Comparison of ENCODE assay signal across 32 cellular contexts in the genomic region with DNA sequence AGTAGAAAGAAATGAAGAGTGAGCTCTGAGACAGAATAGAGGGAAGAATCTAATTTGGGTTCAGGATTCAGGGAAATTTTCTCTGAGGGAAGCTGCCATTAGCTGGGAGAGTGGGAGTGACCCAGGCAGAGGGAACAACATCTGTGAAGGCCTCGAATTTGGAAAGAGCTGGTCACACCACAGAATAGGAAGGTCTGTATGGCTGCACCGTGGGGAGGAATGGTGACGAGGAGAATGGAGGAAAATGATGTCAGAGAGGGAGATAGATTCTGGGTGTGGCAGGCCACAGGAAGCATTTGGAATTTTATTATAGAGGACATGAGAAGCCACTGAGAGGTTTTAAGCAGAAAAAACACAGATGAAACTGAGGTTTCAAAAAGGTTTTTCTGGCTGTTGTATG.
"Had no signal": no experiment of that assay in that cellular context is flagged by ENCODE, and none has a peak within 500 bp of the region (broad histone marks: within the 10 kb centered on the region; RNA-seq: fewer than 3 reads in every experiment).

No MANE protein-coding gene starts in this region.

- H3K9me3 Mint-ChIP-seq: activated B cell treated with CpG ODN at 0.5 μM for 24 hours; activated CD8-positive, alpha-beta T cell treated with anti-CD3 and anti-CD28 coated beads for 36 hours; activated naive CD4-positive, alpha-beta T cell treated with anti-CD3 and anti-CD28 coated beads for 36 hours; activated naive CD4-positive, alpha-beta T cell treated with anti-CD3 and anti-CD28 coated beads, Interleukin-2, amount 50 U/mL, for 24 hours; activated naive CD8-positive, alpha-beta T cell treated with anti-CD3 and anti-CD28 coated beads for 36 hours; activated naive CD8-positive, alpha-beta T cell treated with anti-CD3 and anti-CD28 coated beads, Interleukin-2, amount 50 U/mL, for 24 hours; activated T-helper 1 cell treated with anti-CD3 and anti-CD28 coated beads, Interleukin-12 subunit alpha, Interleukin-12 subunit beta, Interleukin-2, Interleukin-4 antibody, amounts not matched to agents 30 ng/mL and 10 ng/mL and 1 ng/mL, durations not matched to agents 14 hours and 24 hours and 36 hours; activated T-helper 2 cell treated with anti-CD3 and anti-CD28 coated beads, Interferon-gamma antibody, Interleukin-2, Interleukin-4, amounts not matched to agents 10 μg/mL and 5 μg/mL and 100 μg/mL, durations not matched to agents 14 hours and 24 hours and 36 hours; T-cell; T-helper 2 cell treated with Interferon-gamma antibody and Interleukin-4, amounts not matched to agents 5 μg/mL and 100 μg/mL, for 36 hours had no signal

- H3K36me3 ChIP-seq: adrenal gland, colonic mucosa, WERI-Rb-1 had no signal

- H3K9me3 ChIP-seq: adrenal gland, body of pancreas, colonic mucosa had no signal

- H3K36me3 Mint-ChIP-seq: activated CD8-positive, alpha-beta memory T cell treated with anti-CD3 and anti-CD28 coated beads, Interleukin-2, amount 10 ng/mL, durations not matched to agents 7 days and 5 days; T-cell had no signal

- H3K27me3 ChIP-seq: adrenal gland, body of pancreas, colonic mucosa had no signal

- ATAC-seq: activated CD4-positive, CD25-positive, alpha-beta regulatory T cell treated with anti-CD3 and anti-CD28 coated beads, Interleukin-2, amount 50 U/mL, for 24 hours; activated CD8-positive, alpha-beta memory T cell treated with anti-CD3 and anti-CD28 coated beads, Interleukin-2, amount 10 ng/mL, durations not matched to agents 7 days and 5 days; activated CD8-positive, alpha-beta T cell treated with anti-CD3 and anti-CD28 coated beads for 36 hours; activated naive CD8-positive, alpha-beta T cell treated with anti-CD3 and anti-CD28 coated beads, Interleukin-2, amount 50 U/mL, for 24 hours; body of pancreas; esophagus mucosa; T-cell; T-helper 17 cell had no signal

- H3K4me1 Mint-ChIP-seq: activated B cell treated with CpG ODN at 0.5 μM for 24 hours; activated CD8-positive, alpha-beta memory T cell treated with anti-CD3 and anti-CD28 coated beads, Interleukin-2, amount 10 ng/mL, durations not matched to agents 7 days and 5 days; activated naive CD4-positive, alpha-beta T cell treated with anti-CD3 and anti-CD28 coated beads, Interleukin-2, amount 50 U/mL, for 24 hours; activated naive CD8-positive, alpha-beta T cell treated with anti-CD3 and anti-CD28 coated beads for 36 hours; activated naive CD8-positive, alpha-beta T cell treated with anti-CD3 and anti-CD28 coated beads, Interleukin-2, amount 50 U/mL, for 24 hours; T-cell; T-helper 17 cell had no signal

- H3K27ac ChIP-seq: adrenal gland, body of pancreas, colonic mucosa, WERI-Rb-1 had no signal

- H3K4me1 ChIP-seq: adrenal gland, body of pancreas, colonic mucosa had no signal

- DNase-seq: activated B cell treated with CpG ODN at 0.5 μM for 24 hours; activated CD4-positive, alpha-beta T cell treated with anti-CD3 and anti-CD28 coated beads for 48 hours; activated CD4-positive, alpha-beta T cell treated with anti-CD3 and anti-CD28 coated beads, Interleukin-2, amount 50 U/mL, for 1 hour; activated CD4-positive, alpha-beta T cell treated with anti-CD3 and anti-CD28 coated beads, Interleukin-2, amount 50 U/mL, for 48 hours; activated CD8-positive, alpha-beta memory T cell treated with anti-CD3 and anti-CD28 coated beads, Interleukin-2, amount 10 ng/mL, durations not matched to agents 7 days and 5 days; activated CD8-positive, alpha-beta memory T cell treated with anti-CD3 and anti-CD28 coated beads, Interleukin-2, amount 50 U/mL, for 4 hours; activated CD8-positive, alpha-beta T cell treated with anti-CD3 and anti-CD28 coated beads for 36 hours; activated effector memory CD4-positive, alpha-beta T cell treated with anti-CD3 and anti-CD28 coated beads, Interleukin-2, amount 50 U/mL, for 16 hours; activated naive CD4-positive, alpha-beta T cell treated with anti-CD3 and anti-CD28 coated beads for 36 hours; activated naive CD8-positive, alpha-beta T cell treated with anti-CD3 and anti-CD28 coated beads for 36 hours; activated naive CD8-positive, alpha-beta T cell treated with anti-CD3 and anti-CD28 coated beads, Interleukin-2, amount 50 U/mL, for 24 hours; activated T-cell treated with anti-CD3 and anti-CD28 coated beads, Interleukin-2, amount 50 U/mL, for 1 hour; activated T-cell treated with anti-CD3 and anti-CD28 coated beads, Interleukin-2, amount 50 U/mL, for 48 hours; adrenal gland; amygdala; aorta; body of pancreas; caudate nucleus; colonic mucosa; effector CD8-positive, alpha-beta T cell; foreskin fibroblast; glutamatergic neuron; T-cell; T-helper 17 cell; T1000; WERI-Rb-1 had no signal

- H3K4me3 Mint-ChIP-seq: activated B cell treated with CpG ODN at 0.5 μM for 24 hours; activated CD8-positive, alpha-beta memory T cell treated with anti-CD3 and anti-CD28 coated beads, Interleukin-2, amount 10 ng/mL, durations not matched to agents 7 days and 5 days; activated CD8-positive, alpha-beta T cell treated with anti-CD3 and anti-CD28 coated beads for 36 hours; activated naive CD4-positive, alpha-beta T cell treated with anti-CD3 and anti-CD28 coated beads for 36 hours; activated naive CD4-positive, alpha-beta T cell treated with anti-CD3 and anti-CD28 coated beads, Interleukin-2, amount 50 U/mL, for 24 hours; activated naive CD8-positive, alpha-beta T cell treated with anti-CD3 and anti-CD28 coated beads for 36 hours; activated naive CD8-positive, alpha-beta T cell treated with anti-CD3 and anti-CD28 coated beads, Interleukin-2, amount 50 U/mL, for 24 hours; activated T-helper 1 cell treated with anti-CD3 and anti-CD28 coated beads, Interleukin-12 subunit alpha, Interleukin-12 subunit beta, Interleukin-2, Interleukin-4 antibody, amounts not matched to agents 30 ng/mL and 10 ng/mL and 1 ng/mL, durations not matched to agents 14 hours and 24 hours and 36 hours; T-cell; T-helper 17 cell; T-helper 2 cell treated with Interferon-gamma antibody and Interleukin-4, amounts not matched to agents 5 μg/mL and 100 μg/mL, for 36 hours had no signal

- H3K27ac Mint-ChIP-seq: activated B cell treated with CpG ODN at 0.5 μM for 24 hours; activated CD8-positive, alpha-beta memory T cell treated with anti-CD3 and anti-CD28 coated beads, Interleukin-2, amount 10 ng/mL, durations not matched to agents 7 days and 5 days; activated CD8-positive, alpha-beta T cell treated with anti-CD3 and anti-CD28 coated beads for 36 hours; activated naive CD4-positive, alpha-beta T cell treated with anti-CD3 and anti-CD28 coated beads for 36 hours; activated naive CD4-positive, alpha-beta T cell treated with anti-CD3 and anti-CD28 coated beads, Interleukin-2, amount 50 U/mL, for 24 hours; activated naive CD8-positive, alpha-beta T cell treated with anti-CD3 and anti-CD28 coated beads for 36 hours; activated naive CD8-positive, alpha-beta T cell treated with anti-CD3 and anti-CD28 coated beads, Interleukin-2, amount 50 U/mL, for 24 hours; activated T-helper 1 cell treated with anti-CD3 and anti-CD28 coated beads, Interleukin-12 subunit alpha, Interleukin-12 subunit beta, Interleukin-2, Interleukin-4 antibody, amounts not matched to agents 30 ng/mL and 10 ng/mL and 1 ng/mL, durations not matched to agents 14 hours and 24 hours and 36 hours; activated T-helper 2 cell treated with anti-CD3 and anti-CD28 coated beads, Interferon-gamma antibody, Interleukin-2, Interleukin-4, amounts not matched to agents 10 μg/mL and 5 μg/mL and 100 μg/mL, durations not matched to agents 14 hours and 24 hours and 36 hours; T-cell; T-helper 17 cell; T-helper 2 cell treated with Interferon-gamma antibody and Interleukin-4, amounts not matched to agents 5 μg/mL and 100 μg/mL, for 36 hours had no signal

- H3K27me3 Mint-ChIP-seq: activated naive CD8-positive, alpha-beta T cell treated with anti-CD3 and anti-CD28 coated beads for 36 hours had no signal

- H3K4me3 ChIP-seq: adrenal gland, body of pancreas, colonic mucosa had no signal
